ENCODE assay signal across 30 cellular contexts in genomic region chr7:98518159-98518947, GRCh38.
"Had no signal": no experiment of that assay in that cellular context is flagged by ENCODE, and none has a peak within 500 bp of the region (broad histone marks: within the 10 kb centered on the region; RNA-seq: fewer than 3 reads in every experiment).

No MANE protein-coding gene starts in this region.

- H3K9me3 ChIP-seq: ascending aorta had no signal

- H3K4me3 ChIP-seq: ascending aorta, cardiac muscle cell had no signal

- H3K27me3 ChIP-seq: ascending aorta, cardiac muscle cell had no signal

- H3K36me3 ChIP-seq: ascending aorta, cardiac muscle cell had no signal

- ATAC-seq: activated CD8-positive, alpha-beta T cell treated with anti-CD3 and anti-CD28 coated beads for 36 hours; activated naive CD8-positive, alpha-beta T cell treated with anti-CD3 and anti-CD28 coated beads, Interleukin-2, amount 50 U/mL, for 24 hours; activated T-cell treated with anti-CD3 and anti-CD28 coated beads, Interleukin-2, amount 50 U/mL, for 4 hours had no signal

- H3K27ac ChIP-seq: ascending aorta, cardiac muscle cell, VCaP had no signal

- FAIRE-seq: bronchial epithelial cell, TTC549 had no signal

- H3K4me1 ChIP-seq: ascending aorta had no signal

- DNase-seq: activated B cell treated with CpG ODN at 0.5 μM for 24 hours; activated CD4-positive, alpha-beta memory T cell treated with anti-CD3 and anti-CD28 coated beads for 36 hours; activated CD4-positive, alpha-beta T cell treated with anti-CD3 and anti-CD28 coated beads for 4 hours; activated CD4-positive, alpha-beta T cell treated with anti-CD3 and anti-CD28 coated beads, Interleukin-2, amount 10 ng/mL, durations not matched to agents 24 days and 14 days; activated CD4-positive, alpha-beta T cell treated with anti-CD3 and anti-CD28 coated beads, Interleukin-2, amount 50 U/mL, for 1 hour; activated CD4-positive, alpha-beta T cell treated with anti-CD3 and anti-CD28 coated beads, Interleukin-2, amount 50 U/mL, for 4 hours; activated CD4-positive, CD25-positive, alpha-beta regulatory T cell treated with anti-CD3 and anti-CD28 coated beads, Interleukin-2, amount 50 U/mL, for 72 hours; activated CD8-positive, alpha-beta memory T cell treated with anti-CD3 and anti-CD28 coated beads, Interleukin-2, amount 50 U/mL, for 4 hours; activated CD8-positive, alpha-beta T cell treated with anti-CD3 and anti-CD28 coated beads for 36 hours; activated effector memory CD4-positive, alpha-beta T cell treated with Interleukin-2 at 50 U/mL for 16 hours; activated gamma-delta T cell; activated naive CD4-positive, alpha-beta T cell treated with anti-CD3 and anti-CD28 coated beads, Interleukin-2, amount 10 ng/mL, durations not matched to agents 7 days and 5 days; activated naive CD4-positive, alpha-beta T cell treated with Interleukin-2 at 50 U/mL for 16 hours; activated naive CD8-positive, alpha-beta T cell treated with anti-CD3 and anti-CD28 coated beads, Interleukin-2, amount 10 ng/mL, durations not matched to agents 7 days and 5 days; activated naive CD8-positive, alpha-beta T cell treated with anti-CD3 and anti-CD28 coated beads, Interleukin-2, amount 50 U/mL, for 24 hours; activated T-cell treated with anti-CD3 and anti-CD28 coated beads for 4 hours; activated T-cell treated with anti-CD3 and anti-CD28 coated beads, Interleukin-2, amount 50 U/mL, for 1 hour; activated T-cell treated with anti-CD3 and anti-CD28 coated beads, Interleukin-2, amount 50 U/mL, for 4 hours; amygdala; anterior cingulate cortex; caudate nucleus; cerebellar nuclear complex; T-helper 1 cell; T-helper 2 cell; T-helper 9 cell had no signal
